14 cellular contexts compared by ENCODE assay signal in genomic region chr10:69890065-69890831, GRCh38.
"Had no signal": no experiment of that assay in that cellular context is flagged by ENCODE, and none has a peak within 500 bp of the region (broad histone marks: within the 10 kb centered on the region; RNA-seq: fewer than 3 reads in every experiment).

No MANE protein-coding gene starts in this region.

- DNase-seq: activated CD4-positive, alpha-beta T cell treated with anti-CD3 and anti-CD28 coated beads for 1 hour; activated CD4-positive, alpha-beta T cell treated with anti-CD3 and anti-CD28 coated beads, Interleukin-2, amount 50 U/mL, for 48 hours; activated naive CD4-positive, alpha-beta T cell treated with Interleukin-2 at 50 U/mL for 16 hours; anterior cingulate cortex; endodermal cell; islet precursor cell; left lung; natural killer cell; spleen; uterus had no signal

- H3K4me1 ChIP-seq: left lung, spleen, uterus had no signal

- H3K27me3 ChIP-seq: dorsolateral prefrontal cortex, left lung, uterus had no signal

- H3K27ac ChIP-seq: left lung, spleen, uterus, VCaP had no signal

- H3K36me3 ChIP-seq: left lung, spleen, uterus had no signal

- H3K9me3 ChIP-seq: left lung, spleen, uterus had no signal

- ATAC-seq: activated T-helper 17 cell treated with anti-CD3 and anti-CD28 coated beads, Interleukin-2, amount 50 U/mL, for 72 hours; left lung; natural killer cell; sciatic nerve had no signal

- H3K4me3 ChIP-seq: dorsolateral prefrontal cortex, left lung, spleen, uterus had no signal
